ENCODE assay signal across 8 cellular contexts in the genomic region with DNA sequence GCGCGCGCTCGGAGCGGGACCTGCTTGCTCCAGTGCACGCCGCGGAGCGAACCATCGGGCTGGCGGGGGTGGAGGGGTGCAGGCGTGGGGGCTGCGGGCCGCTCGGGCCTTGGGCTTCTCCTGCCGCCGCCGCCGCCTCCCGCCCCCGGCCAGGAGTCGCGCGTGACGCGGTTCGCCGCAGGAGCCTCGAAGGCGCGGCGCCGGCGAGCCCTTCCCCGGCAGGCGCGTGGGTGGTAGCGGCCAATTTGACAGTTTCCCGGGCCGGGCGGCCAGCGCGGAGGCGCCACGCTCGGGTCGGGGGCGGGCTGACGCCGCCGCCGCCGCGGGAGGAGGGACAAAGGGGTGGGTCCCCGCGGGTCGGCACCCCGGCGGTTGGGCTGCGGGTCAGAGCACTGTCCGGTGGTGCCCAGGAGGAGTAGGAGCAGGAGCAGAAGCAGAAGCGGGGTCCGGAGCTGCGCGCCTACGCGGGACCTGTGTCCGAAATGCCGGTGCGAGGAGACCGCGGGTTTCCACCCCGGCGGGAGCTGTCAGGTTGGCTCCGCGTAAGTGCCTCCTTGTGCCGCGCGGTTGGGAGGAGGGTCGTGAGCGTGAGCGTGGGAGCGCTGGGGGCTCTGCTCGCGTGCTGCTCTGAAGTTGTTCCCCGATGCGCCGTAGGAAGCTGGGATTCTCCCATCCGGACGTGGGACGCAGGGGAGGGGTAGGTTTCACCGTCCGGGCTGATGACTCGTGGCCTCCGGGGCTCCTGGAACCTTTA. TPM values are rescaled to one million over a fixed set of nuclear protein-coding genes. Genes with fewer than 3 reads are reported as not detected.
A peak's percentile ranks its signal among the peaks of the same experiment; 100 is the strongest.
DNase-seq lines count a peak whose midpoint lies in the region; ATAC-seq and TF ChIP-seq lines count a peak whose summit lies in the region.

A gene (plus strand): TSS at position 387 of the 754 bp plus-strand sequence. CDS start 96 bp downstream, at position 483.

- H3K9me3 Mint-ChIP-seq in activated naive CD4-positive, alpha-beta T cell treated with anti-CD3 and anti-CD28 coated beads, Interleukin-2, amount 50 U/mL, for 72 hours: no peaks in the 10 kb centered on the region

- H3K4me1 ChIP-seq in uterus: peaks cover 0 to 6% of the 10 kb centered on the region in 2 donors

- H3K36me3 ChIP-seq in uterus: no peaks in the 10 kb centered on the region

- no peak for TF ChIP-seq CTCF in uterus (IDR thresholded peaks at IDR 0.05)

- intact Hi-C loops in uterus (cut with DNase I; ENCODE audit: low total_unique reads): no loop called here

- no peak for TF ChIP-seq POLR2A in uterus (IDR thresholded peaks at IDR 0.05)

- peak; percentile 57 for DNase-seq in activated naive CD4-positive, alpha-beta T cell treated with Interleukin-2 at 50 U/mL for 16 hours
- no peak for DNase-seq in activated naive CD4-positive, alpha-beta T cell (lab: John Stamatoyannopoulos, UW)
- peak; percentile 78 for DNase-seq in OCI-M1 (lab: John Stamatoyannopoulos, UW)
- DNase-seq in activated naive CD4-positive, alpha-beta T cell treated with anti-CD3 and anti-CD28 coated beads, Interleukin-2, amount 50 U/mL, for 72 hours (ENCODE audit: low spot score in 2 of 2): peak; percentile 56 to 65
- DNase-seq in glomerular endothelial cell (ENCODE audit: extremely low read depth, low read depth, low spot score): no peak
- DNase-seq in nucleus accumbens (lab: John Stamatoyannopoulos, UW): peak in 52 of 56 donors; percentile 17 to 90 (median 70)
- peak; percentile 40 to 64 for DNase-seq in uterus

- H3K27ac ChIP-seq in uterus: peak within 1 kb of the TSS; percentile 78 to 81

- no peaks in the 10 kb centered on the region for H3K9me3 ChIP-seq in uterus

- peak within 1 kb of the TSS; percentile 56 to 60 for H3K27ac Mint-ChIP-seq in activated naive CD4-positive, alpha-beta T cell treated with anti-CD3 and anti-CD28 coated beads, Interleukin-2, amount 50 U/mL, for 72 hours

- H3K27me3 ChIP-seq in uterus: no peaks in the 10 kb centered on the region

- peak; percentile 51 for ATAC-seq in HG02885 (IDR thresholded peaks at IDR 0.05; ENCODE audit: poor library complexity, unreplicated experiment)
- peak; percentile 38 to 49 for ATAC-seq in activated naive CD4-positive, alpha-beta T cell treated with anti-CD3 and anti-CD28 coated beads, Interleukin-2, amount 50 U/mL, for 72 hours

- peak within 1 kb of the TSS; percentile 48 to 57 for H3K4me3 ChIP-seq in uterus

- peaks cover 0 to 4% of the 10 kb centered on the region in 2 donors for H3K36me3 Mint-ChIP-seq in activated naive CD4-positive, alpha-beta T cell treated with anti-CD3 and anti-CD28 coated beads, Interleukin-2, amount 50 U/mL, for 72 hours

RNA-seq across cellular contexts. Expression of the gene that starts here (rescaled TPM):
- 10 to 100 TPM; 13.1 to 33.4 TPM for total RNA-seq in activated naive CD4-positive, alpha-beta T cell treated with anti-CD3 and anti-CD28 coated beads, Interleukin-2, amount 50 U/mL, for 72 hours
- total RNA-seq in glomerular endothelial cell (209 and 242 TPM in 2 replicates), uterus (100 to 1,000 TPM in 1 of 4 donors, 10 to 100 TPM in 3; 38.6 to 110 (median 44.7) TPM)

Comparison
In these comparisons a context has a peak if more than half of its experiments do, and no peak if none do; other contexts are left out.
1. DNase-seq: peak in activated naive CD4-positive, alpha-beta T cell treated with Interleukin-2 at 50 U/mL for 16 hours (single experiment), OCI-M1 (single experiment), activated naive CD4-positive, alpha-beta T cell treated with anti-CD3 and anti-CD28 coated beads, Interleukin-2, amount 50 U/mL, for 72 hours (2 of 2), nucleus accumbens (52 of 56) and uterus (2 of 2); none in activated naive CD4-positive, alpha-beta T cell (0 of 4) and glomerular endothelial cell (single experiment).